ENCODE assay signal across 12 cellular contexts in the genomic region with DNA sequence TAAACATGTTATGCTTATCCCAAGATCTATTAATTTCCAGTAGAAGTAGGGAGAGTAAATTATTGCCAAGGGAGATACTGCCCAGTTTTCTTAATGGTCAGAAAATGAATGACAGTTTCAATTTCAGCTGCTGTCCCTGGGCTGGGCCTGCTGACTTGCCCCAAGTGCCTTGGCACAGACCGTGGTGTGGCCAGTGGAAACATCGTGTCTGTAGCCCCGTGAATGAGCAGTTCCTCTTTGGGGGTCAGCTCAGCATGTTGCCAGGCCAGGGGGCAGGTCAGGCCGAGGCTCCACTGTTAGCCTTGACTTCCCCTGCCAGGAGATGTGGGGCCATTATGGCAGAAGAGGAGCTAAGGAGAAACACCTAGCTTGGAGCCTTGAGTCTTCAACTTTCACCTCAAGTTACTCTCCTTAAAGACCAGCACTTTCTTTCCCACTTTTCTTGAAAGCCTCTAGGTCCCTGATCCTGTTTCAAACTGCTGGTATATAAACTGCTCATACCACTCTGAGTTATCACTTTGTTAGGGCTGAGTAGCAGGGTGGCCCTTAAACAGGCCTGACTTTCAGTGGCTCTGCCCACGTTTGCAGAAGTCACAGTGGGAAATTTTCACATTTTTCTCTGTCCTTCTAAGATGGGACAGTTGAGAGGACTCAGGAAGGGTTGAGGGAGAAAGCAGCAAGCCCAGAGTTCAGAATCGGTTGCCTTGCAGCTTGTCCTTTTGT.
DNase-seq lines count a peak whose midpoint lies in the region; ATAC-seq and TF ChIP-seq lines count a peak whose summit lies in the region.
"Had no signal": no experiment of that assay in that cellular context is flagged by ENCODE, and none has a peak within 500 bp of the region (broad histone marks: within the 10 kb centered on the region; RNA-seq: fewer than 3 reads in every experiment).

No MANE protein-coding gene starts in this region.

- no peaks in the 10 kb centered on the region for H3K27me3 Mint-ChIP-seq in activated naive CD4-positive, alpha-beta T cell treated with anti-CD3 and anti-CD28 coated beads, Interleukin-2, amount 50 U/mL, for 24 hours
- no peaks in the 10 kb centered on the region for H3K27me3 Mint-ChIP-seq in activated naive CD8-positive, alpha-beta T cell
- H3K27me3 Mint-ChIP-seq in naive thymus-derived CD8-positive, alpha-beta T cell: no peaks in the 10 kb centered on the region

- H3K27me3 ChIP-seq in right lobe of liver (no peaks in the 10 kb centered on the region), upper lobe of right lung (no peaks in the 10 kb centered on the region), GM23248 (replicated peaks; ENCODE audit: insufficient read depth) (no peaks in the 10 kb centered on the region)

- POLR2A ChIA-PET in naive thymus-derived CD8-positive, alpha-beta T cell (lab: Charles Lee): no interaction called here

- H3K4me1 ChIP-seq in right lobe of liver: peaks cover 0 to 27% (median 6%) of the 10 kb centered on the region in 4 donors
- peaks cover 70% of the 10 kb centered on the region for H3K4me1 ChIP-seq in upper lobe of right lung
- peaks cover 20% of the 10 kb centered on the region for H3K4me1 ChIP-seq in GM23248 (ENCODE audit: insufficient read depth)

- ATAC-seq in right lobe of liver (peak; percentile 36 to 61 (median 50)), upper lobe of right lung (peak; percentile 64)
- ATAC-seq in naive thymus-derived CD8-positive, alpha-beta T cell: no peak

- 42% methylated on average over 5 of the region's 6 CpGs for WGBS in right lobe of liver (ENCODE audit: insufficient coverage, low coverage, low lambda C conversion rate, missing lambda C conversion rate)
- WGBS in GM23248 (ENCODE audit: low coverage in 1 of 2, low lambda C conversion rate in 2 of 2, missing lambda C conversion rate in 2 of 2), 2 experiments: 98% methylated on average over 6 of the region's 6 CpGs

- H3K9me3 Mint-ChIP-seq in activated naive CD4-positive, alpha-beta T cell treated with anti-CD3 and anti-CD28 coated beads, Interleukin-2, amount 50 U/mL, for 24 hours: peaks cover 4% of the 10 kb centered on the region
- no peaks in the 10 kb centered on the region for H3K9me3 Mint-ChIP-seq in activated naive CD8-positive, alpha-beta T cell (ENCODE audit: low read depth)
- H3K9me3 Mint-ChIP-seq in naive thymus-derived CD8-positive, alpha-beta T cell: no peaks in the 10 kb centered on the region

- in situ Hi-C loops in GM23248 (cut with MboI): no loop called here

- no peak for TF ChIP-seq POLR2A in right lobe of liver (IDR thresholded peaks at IDR 0.05)

- H3K9me3 ChIP-seq in right lobe of liver (no peaks in the 10 kb centered on the region), upper lobe of right lung (no peaks in the 10 kb centered on the region), GM23248 (ENCODE audit: low read depth) (no peaks in the 10 kb centered on the region)
- H3K9me3 ChIP-seq: HAP-1 had no signal

- H3K27ac ChIP-seq in right lobe of liver (no peak overlapping the region), upper lobe of right lung (peak overlapping the region; percentile 27), GM23248 (no peak overlapping the region)

- no peak for DNase-seq in activated naive CD4-positive, alpha-beta T cell (lab: John Stamatoyannopoulos, UW)
- DNase-seq in right lobe of liver (peak in 2 of 3 donors; percentile 35 to 63), upper lobe of right lung (peak; percentile 67), foreskin fibroblast (no peak), GM23248 (no peak)
- no peak for DNase-seq in naive thymus-derived CD8-positive, alpha-beta T cell
- DNase-seq: anterior cingulate cortex, NCI-H446, T1000 had no signal

- H4K20me1 ChIP-seq in GM23248 (ENCODE audit: insufficient read depth): peaks cover 12% of the 10 kb centered on the region; the same call in 1 of the 2 replicates

- intact Hi-C loops in right lobe of liver (cut with DNase I) (no loop called here), upper lobe of right lung (cut with DNase I) (no loop called here)

- H3K9me2 ChIP-seq in GM23248 (ENCODE audit: insufficient read depth): no peaks in the 10 kb centered on the region

- TF ChIP-seq CTCF in right lobe of liver (IDR thresholded peaks at IDR 0.05): no peak
- TF ChIP-seq CTCF in upper lobe of right lung (IDR thresholded peaks at IDR 0.05): no peak
- TF ChIP-seq CTCF in foreskin fibroblast (IDR thresholded peaks at IDR 0.05; ENCODE audit: low read depth, low read length): no peak

- no peak overlapping the region for H3K9ac ChIP-seq in GM23248

- H3K4me1 Mint-ChIP-seq in activated naive CD4-positive, alpha-beta T cell treated with anti-CD3 and anti-CD28 coated beads, Interleukin-2, amount 50 U/mL, for 24 hours: peaks cover 91% of the 10 kb centered on the region
- H3K4me1 Mint-ChIP-seq in activated naive CD8-positive, alpha-beta T cell (ENCODE audit: low read depth): peaks cover 73% of the 10 kb centered on the region
- H3K4me1 Mint-ChIP-seq in naive thymus-derived CD8-positive, alpha-beta T cell: peaks cover 45 to 81% (median 68%) of the 10 kb centered on the region in 4 donors

- peaks cover 29% of the 10 kb centered on the region for H3K36me3 Mint-ChIP-seq in activated naive CD4-positive, alpha-beta T cell treated with anti-CD3 and anti-CD28 coated beads, Interleukin-2, amount 50 U/mL, for 24 hours
- H3K36me3 Mint-ChIP-seq in activated naive CD8-positive, alpha-beta T cell: peaks cover 14% of the 10 kb centered on the region
- peaks cover 0 to 20% (median 10%) of the 10 kb centered on the region in 3 donors for H3K36me3 Mint-ChIP-seq in naive thymus-derived CD8-positive, alpha-beta T cell

- H3K36me3 ChIP-seq in right lobe of liver: no peaks in the 10 kb centered on the region
- H3K36me3 ChIP-seq in upper lobe of right lung: no peaks in the 10 kb centered on the region
- no peaks in the 10 kb centered on the region for H3K36me3 ChIP-seq in GM23248 (ENCODE audit: low read depth)
- H3K36me3 ChIP-seq: HAP-1 had no signal

- H3K27ac Mint-ChIP-seq in activated naive CD4-positive, alpha-beta T cell treated with anti-CD3 and anti-CD28 coated beads, Interleukin-2, amount 50 U/mL, for 24 hours: peak overlapping the region; percentile 94
- peak overlapping the region; percentile 93 for H3K27ac Mint-ChIP-seq in activated naive CD8-positive, alpha-beta T cell
- peak overlapping the region in 4 of 10 donors; percentile 32 to 85 (median 74) for H3K27ac Mint-ChIP-seq in naive thymus-derived CD8-positive, alpha-beta T cell

- H3K4me3 Mint-ChIP-seq in activated naive CD4-positive, alpha-beta T cell treated with anti-CD3 and anti-CD28 coated beads, Interleukin-2, amount 50 U/mL, for 24 hours: peak overlapping the region; percentile 27
- peak overlapping the region; percentile 63 for H3K4me3 Mint-ChIP-seq in activated naive CD8-positive, alpha-beta T cell
- no peak overlapping the region for H3K4me3 Mint-ChIP-seq in naive thymus-derived CD8-positive, alpha-beta T cell

- H3K79me2 ChIP-seq in GM23248 (ENCODE audit: insufficient read depth): peaks cover 97% of the 10 kb centered on the region

- H3K4me2 ChIP-seq in GM23248 (ENCODE audit: unreplicated experiment): no peak overlapping the region

- no peak overlapping the region for H2AFZ ChIP-seq in GM23248

- H3F3A ChIP-seq in GM23248 (ENCODE audit: insufficient read depth): no peaks in the 10 kb centered on the region; the same call in 1 of the 2 replicates

- H3K4me3 ChIP-seq in right lobe of liver (no peak overlapping the region), upper lobe of right lung (no peak overlapping the region), foreskin fibroblast (ENCODE audit: low read depth in 1 of 2, low read length in 2 of 2) (no peak overlapping the region), GM23248 (no peak overlapping the region)
- H3K4me3 ChIP-seq: HAP-1 had no signal

Comparison
In these comparisons a context has a peak if more than half of its experiments do, and no peak if none do; other contexts are left out.
1. H3K4me3 Mint-ChIP-seq: peak in activated naive CD4-positive, alpha-beta T cell treated with anti-CD3 and anti-CD28 coated beads, Interleukin-2, amount 50 U/mL, for 24 hours (single experiment) and activated naive CD8-positive, alpha-beta T cell (single experiment); none in naive thymus-derived CD8-positive, alpha-beta T cell (0 of 10).
2. DNase-seq: peak in right lobe of liver (2 of 3) and upper lobe of right lung (single experiment); none in activated naive CD4-positive, alpha-beta T cell (0 of 4), foreskin fibroblast (0 of 2), GM23248 (single experiment) and naive thymus-derived CD8-positive, alpha-beta T cell (0 of 10).
3. ATAC-seq: peak in right lobe of liver (4 of 4) and upper lobe of right lung (single experiment); none in naive thymus-derived CD8-positive, alpha-beta T cell (0 of 2).